12 cellular contexts compared by ENCODE assay signal in genomic region chr2:105143094-105143466, GRCh38.
DNase-seq lines count a peak whose midpoint lies in the region; ATAC-seq, FAIRE-seq and TF ChIP-seq lines count a peak whose summit lies in the region.
"Had no signal": no experiment of that assay in that cellular context is flagged by ENCODE, and none has a peak within 500 bp of the region (broad histone marks: within the 10 kb centered on the region; RNA-seq: fewer than 3 reads in every experiment).

No MANE protein-coding gene starts in this region.

- TF ChIP-seq POLR2A in GM12892 (IDR thresholded peaks at IDR 0.05; ENCODE audit: low read depth, low read length): no peak

- H3K9me3 Mint-ChIP-seq in CD14-positive monocyte (peaks cover 0 to 7% (median 3%) of the 10 kb centered on the region in 7 donors), IgD-negative memory B cell (no peaks in the 10 kb centered on the region), neural crest cell (no peaks in the 10 kb centered on the region)
- no peaks in the 10 kb centered on the region for H3K9me3 Mint-ChIP-seq in central memory CD8-positive, alpha-beta T cell

- TF ChIP-seq CTCF in CD14-positive monocyte (IDR thresholded peaks at IDR 0.05): no peak
- TF ChIP-seq CTCF in neural crest cell (conservative IDR thresholded peaks at IDR 0.05): no peak

- no peak for FAIRE-seq in GM12892 (lab: Jason Lieb, UNC)

- H3K4me1 Mint-ChIP-seq in CD14-positive monocyte: peaks cover 7% of the 10 kb centered on the region
- H3K4me1 Mint-ChIP-seq in IgD-negative memory B cell: peaks cover 9 to 20% (median 16%) of the 10 kb centered on the region in 3 donors
- H3K4me1 Mint-ChIP-seq in central memory CD8-positive, alpha-beta T cell: peaks cover 7% of the 10 kb centered on the region
- H3K4me1 Mint-ChIP-seq in neural crest cell: peaks cover 15% of the 10 kb centered on the region

- DNase-seq in CD14-positive monocyte (ENCODE audit: low spot score) (no peak), neural crest cell (ENCODE audit: low read depth, low spot score) (no peak), dedifferentiated amniotic fluid mesenchymal stem cell (ENCODE audit: extremely low spot score) (no peak), GM12892 (ENCODE audit: insufficient read length) (no peak)
- no peak for DNase-seq in central memory CD8-positive, alpha-beta T cell (ENCODE audit: low spot score in 2 of 2)
- no peak for DNase-seq in activated effector memory CD4-positive, alpha-beta T cell treated with anti-CD3 and anti-CD28 coated beads, Interleukin-2, amount 50 U/mL, for 16 hours
- DNase-seq: activated CD4-positive, CD25-positive, alpha-beta regulatory T cell treated with anti-CD3 and anti-CD28 coated beads, Interleukin-2, amount 50 U/mL, for 72 hours; esophagus squamous epithelium; NCI-H2029 treated with DMSO at 0.1 percent for 48 hours; Peyer's patch had no signal

- H3K4me3 Mint-ChIP-seq in CD14-positive monocyte (peak overlapping the region; percentile 65 to 86), IgD-negative memory B cell (peak overlapping the region; percentile 71 to 96 (median 91)), neural crest cell (peak overlapping the region; percentile 88)
- H3K4me3 Mint-ChIP-seq in central memory CD8-positive, alpha-beta T cell: peak overlapping the region; percentile 71

- H3K36me3 Mint-ChIP-seq in CD14-positive monocyte (peaks cover 0 to 4% of the 10 kb centered on the region in 2 donors), IgD-negative memory B cell (peaks cover 1% of the 10 kb centered on the region), neural crest cell (ENCODE audit: low read depth) (peaks cover 10% of the 10 kb centered on the region)
- H3K36me3 Mint-ChIP-seq in central memory CD8-positive, alpha-beta T cell (ENCODE audit: insufficient read depth): peaks cover 2% of the 10 kb centered on the region

- no peak for ATAC-seq in central memory CD8-positive, alpha-beta T cell (replicated peaks; ENCODE audit: extremely low read depth, poor library complexity, severe bottlenecking)
- ATAC-seq in GM21360 (IDR thresholded peaks at IDR 0.05; ENCODE audit: unreplicated experiment): no peak

- H3K27ac Mint-ChIP-seq in CD14-positive monocyte: no peak overlapping the region
- H3K27ac Mint-ChIP-seq in IgD-negative memory B cell: peak overlapping the region; percentile 17 to 96 (median 90)
- H3K27ac Mint-ChIP-seq in central memory CD8-positive, alpha-beta T cell (ENCODE audit: low read depth): no peak overlapping the region
- H3K27ac Mint-ChIP-seq in neural crest cell (ENCODE audit: unreplicated experiment): no peak overlapping the region

- H3K27me3 Mint-ChIP-seq in CD14-positive monocyte (ENCODE audit: low read depth in 3 of 3) (peaks cover 36 to 50% (median 41%) of the 10 kb centered on the region in 3 donors), IgD-negative memory B cell (peaks cover 9% of the 10 kb centered on the region), neural crest cell (ENCODE audit: low read depth) (no peaks in the 10 kb centered on the region)
- peaks cover 56% of the 10 kb centered on the region for H3K27me3 Mint-ChIP-seq in central memory CD8-positive, alpha-beta T cell

- intact Hi-C loops in CD14-positive monocyte (cut with micrococcal nuclease): no loop called here

Comparison
In these comparisons a context has a peak if more than half of its experiments do, and no peak if none do; other contexts are left out.
1. H3K27ac Mint-ChIP-seq: peak in IgD-negative memory B cell (3 of 3); none in CD14-positive monocyte (0 of 7), central memory CD8-positive, alpha-beta T cell (single experiment) and neural crest cell (single experiment).
2. Peak in every context shown above with its lines, with median percentiles within 50 percentile points of each other: H3K4me3 Mint-ChIP-seq.